Comparison of ENCODE assay signal across 1 cellular context in the genomic region with DNA sequence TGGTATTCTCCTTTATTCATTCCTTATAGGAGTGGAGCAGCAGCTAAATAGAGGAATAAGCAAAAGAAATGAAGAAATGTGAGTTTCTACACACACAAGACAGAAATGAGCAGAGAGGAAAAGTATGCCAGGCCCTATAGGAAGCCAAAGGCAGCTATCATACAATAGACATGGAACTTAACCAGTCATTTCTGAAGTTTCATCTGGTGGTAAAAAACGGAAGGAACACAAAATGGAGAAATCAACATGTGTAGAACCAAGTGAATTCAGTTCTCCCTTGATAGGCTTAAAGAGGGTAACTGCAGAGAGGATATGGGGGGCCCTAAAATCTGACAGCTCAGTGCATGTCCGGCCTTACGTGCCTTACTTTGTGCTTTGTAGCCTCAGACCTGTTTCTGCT.
TF ChIP-seq lines count a peak whose summit lies in the region.

No MANE protein-coding gene starts in this region.

TF ChIP-seq in GM12878, 131 proteins besides CTCF, POLR2A, EP300 and RAD21:
- TF ChIP-seq ATF7 (IDR thresholded peaks at IDR 0.05; ENCODE audit: low read depth) (no peak), HDGF (IDR thresholded peaks at IDR 0.05) (no peak), ZSCAN29 (IDR thresholded peaks at IDR 0.05) (no peak), BMI1 (IDR thresholded peaks at IDR 0.05; ENCODE audit: borderline replicate concordance) (no peak), GABPA (IDR thresholded peaks at IDR 0.05; ENCODE audit: low read depth) (no peak), FOXK2 (IDR thresholded peaks at IDR 0.05) (no peak), SREBF2 (IDR thresholded peaks at IDR 0.05; ENCODE audit: low read length) (no peak), JUNB (IDR thresholded peaks at IDR 0.05) (peak; percentile 77), BCLAF1 (IDR thresholded peaks at IDR 0.05) (no peak), USF2 (IDR thresholded peaks at IDR 0.05; ENCODE audit: borderline replicate concordance, low read depth, low read length) (no peak), CHD1 (IDR thresholded peaks at IDR 0.05; ENCODE audit: low read depth, low read length) (no peak), PAX8 (IDR thresholded peaks at IDR 0.05) (no peak), RUNX3 (IDR thresholded peaks at IDR 0.05; ENCODE audit: low read length) (peak; percentile 62), TARDBP (IDR thresholded peaks at IDR 0.05; ENCODE audit: borderline replicate concordance) (no peak), MTA3 (IDR thresholded peaks at IDR 0.05; ENCODE audit: borderline replicate concordance, low read length) (no peak), POU2F2 (IDR thresholded peaks at IDR 0.05; ENCODE audit: borderline replicate concordance, low read depth, low read length) (no peak), SMAD5 (IDR thresholded peaks at IDR 0.05; ENCODE audit: low read depth) (no peak), IRF4 (IDR thresholded peaks at IDR 0.05; ENCODE audit: low read depth, low read length) (peak; percentile 86; the same call in 1 of the 2 replicates), TCF12 (IDR thresholded peaks at IDR 0.05; ENCODE audit: low read depth, low read length) (no peak), ZNF217 (IDR thresholded peaks at IDR 0.05) (peak; percentile 57; the same call in 1 of the 2 replicates), MEF2B (IDR thresholded peaks at IDR 0.05; ENCODE audit: partially characterized antibody, poor library complexity, severe bottlenecking) (peak; percentile 72), EED (IDR thresholded peaks at IDR 0.05; ENCODE audit: low read depth) (no peak), STAT3 (IDR thresholded peaks at IDR 0.05; ENCODE audit: low read depth, low read length) (no peak), PAX5 (IDR thresholded peaks at IDR 0.05; ENCODE audit: borderline replicate concordance, low read depth, low read length) (0 out of 2 replicates have a peak, but pooled peaks have one; percentile 11), ETV6 (conservative IDR thresholded peaks at IDR 0.05 in 1 of 2, IDR thresholded peaks at IDR 0.05 in 1 of 2; ENCODE audit: borderline replicate concordance in 1 of 2, low read depth in 1 of 2) (peak in 1 of 2 experiments; percentile 46; a peak in 1 of 4 replicates), RBBP5 (conservative IDR thresholded peaks at IDR 0.05) (no peak), IKZF2 (IDR thresholded peaks at IDR 0.05) (peak in 1 of 2 experiments; percentile 11; a peak in 1 of 4 replicates), MYC (IDR thresholded peaks at IDR 0.05; ENCODE audit: insufficient read depth, insufficient read length, insufficient replicate concordance, low read length, severe bottlenecking) (no peak), CBX3 (IDR thresholded peaks at IDR 0.05; ENCODE audit: borderline replicate concordance, low read depth) (no peak)
- TF ChIP-seq, protein P1, sequence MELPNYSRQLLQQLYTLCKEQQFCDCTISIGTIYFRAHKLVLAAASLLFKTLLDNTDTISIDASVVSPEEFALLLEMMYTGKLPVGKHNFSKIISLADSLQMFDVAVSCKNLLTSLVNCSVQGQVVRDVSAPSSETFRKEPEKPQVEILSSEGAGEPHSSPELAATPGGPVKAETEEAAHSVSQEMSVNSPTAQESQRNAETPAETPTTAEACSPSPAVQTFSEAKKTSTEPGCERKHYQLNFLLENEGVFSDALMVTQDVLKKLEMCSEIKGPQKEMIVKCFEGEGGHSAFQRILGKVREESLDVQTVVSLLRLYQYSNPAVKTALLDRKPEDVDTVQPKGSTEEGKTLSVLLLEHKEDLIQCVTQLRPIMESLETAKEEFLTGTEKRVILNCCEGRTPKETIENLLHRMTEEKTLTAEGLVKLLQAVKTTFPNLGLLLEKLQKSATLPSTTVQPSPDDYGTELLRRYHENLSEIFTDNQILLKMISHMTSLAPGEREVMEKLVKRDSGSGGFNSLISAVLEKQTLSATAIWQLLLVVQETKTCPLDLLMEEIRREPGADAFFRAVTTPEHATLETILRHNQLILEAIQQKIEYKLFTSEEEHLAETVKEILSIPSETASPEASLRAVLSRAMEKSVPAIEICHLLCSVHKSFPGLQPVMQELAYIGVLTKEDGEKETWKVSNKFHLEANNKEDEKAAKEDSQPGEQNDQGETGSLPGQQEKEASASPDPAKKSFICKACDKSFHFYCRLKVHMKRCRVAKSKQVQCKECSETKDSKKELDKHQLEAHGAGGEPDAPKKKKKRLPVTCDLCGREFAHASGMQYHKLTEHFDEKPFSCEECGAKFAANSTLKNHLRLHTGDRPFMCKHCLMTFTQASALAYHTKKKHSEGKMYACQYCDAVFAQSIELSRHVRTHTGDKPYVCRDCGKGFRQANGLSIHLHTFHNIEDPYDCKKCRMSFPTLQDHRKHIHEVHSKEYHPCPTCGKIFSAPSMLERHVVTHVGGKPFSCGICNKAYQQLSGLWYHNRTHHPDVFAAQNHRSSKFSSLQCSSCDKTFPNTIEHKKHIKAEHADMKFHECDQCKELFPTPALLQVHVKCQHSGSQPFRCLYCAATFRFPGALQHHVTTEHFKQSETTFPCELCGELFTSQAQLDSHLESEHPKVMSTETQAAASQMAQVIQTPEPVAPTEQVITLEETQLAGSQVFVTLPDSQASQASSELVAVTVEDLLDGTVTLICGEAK (IDR thresholded peaks at IDR 0.05; ENCODE audit: borderline replicate concordance), result no peak
- TF ChIP-seq, protein P2, sequence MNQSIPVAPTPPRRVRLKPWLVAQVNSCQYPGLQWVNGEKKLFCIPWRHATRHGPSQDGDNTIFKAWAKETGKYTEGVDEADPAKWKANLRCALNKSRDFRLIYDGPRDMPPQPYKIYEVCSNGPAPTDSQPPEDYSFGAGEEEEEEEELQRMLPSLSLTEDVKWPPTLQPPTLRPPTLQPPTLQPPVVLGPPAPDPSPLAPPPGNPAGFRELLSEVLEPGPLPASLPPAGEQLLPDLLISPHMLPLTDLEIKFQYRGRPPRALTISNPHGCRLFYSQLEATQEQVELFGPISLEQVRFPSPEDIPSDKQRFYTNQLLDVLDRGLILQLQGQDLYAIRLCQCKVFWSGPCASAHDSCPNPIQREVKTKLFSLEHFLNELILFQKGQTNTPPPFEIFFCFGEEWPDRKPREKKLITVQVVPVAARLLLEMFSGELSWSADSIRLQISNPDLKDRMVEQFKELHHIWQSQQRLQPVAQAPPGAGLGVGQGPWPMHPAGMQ (IDR thresholded peaks at IDR 0.05; ENCODE audit: borderline replicate concordance), result no peak
- TF ChIP-seq, protein P3, sequence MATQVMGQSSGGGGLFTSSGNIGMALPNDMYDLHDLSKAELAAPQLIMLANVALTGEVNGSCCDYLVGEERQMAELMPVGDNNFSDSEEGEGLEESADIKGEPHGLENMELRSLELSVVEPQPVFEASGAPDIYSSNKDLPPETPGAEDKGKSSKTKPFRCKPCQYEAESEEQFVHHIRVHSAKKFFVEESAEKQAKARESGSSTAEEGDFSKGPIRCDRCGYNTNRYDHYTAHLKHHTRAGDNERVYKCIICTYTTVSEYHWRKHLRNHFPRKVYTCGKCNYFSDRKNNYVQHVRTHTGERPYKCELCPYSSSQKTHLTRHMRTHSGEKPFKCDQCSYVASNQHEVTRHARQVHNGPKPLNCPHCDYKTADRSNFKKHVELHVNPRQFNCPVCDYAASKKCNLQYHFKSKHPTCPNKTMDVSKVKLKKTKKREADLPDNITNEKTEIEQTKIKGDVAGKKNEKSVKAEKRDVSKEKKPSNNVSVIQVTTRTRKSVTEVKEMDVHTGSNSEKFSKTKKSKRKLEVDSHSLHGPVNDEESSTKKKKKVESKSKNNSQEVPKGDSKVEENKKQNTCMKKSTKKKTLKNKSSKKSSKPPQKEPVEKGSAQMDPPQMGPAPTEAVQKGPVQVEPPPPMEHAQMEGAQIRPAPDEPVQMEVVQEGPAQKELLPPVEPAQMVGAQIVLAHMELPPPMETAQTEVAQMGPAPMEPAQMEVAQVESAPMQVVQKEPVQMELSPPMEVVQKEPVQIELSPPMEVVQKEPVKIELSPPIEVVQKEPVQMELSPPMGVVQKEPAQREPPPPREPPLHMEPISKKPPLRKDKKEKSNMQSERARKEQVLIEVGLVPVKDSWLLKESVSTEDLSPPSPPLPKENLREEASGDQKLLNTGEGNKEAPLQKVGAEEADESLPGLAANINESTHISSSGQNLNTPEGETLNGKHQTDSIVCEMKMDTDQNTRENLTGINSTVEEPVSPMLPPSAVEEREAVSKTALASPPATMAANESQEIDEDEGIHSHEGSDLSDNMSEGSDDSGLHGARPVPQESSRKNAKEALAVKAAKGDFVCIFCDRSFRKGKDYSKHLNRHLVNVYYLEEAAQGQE (IDR thresholded peaks at IDR 0.05; ENCODE audit: low read depth, low read length), result no peak
